8 cellular contexts compared by ENCODE assay signal in genomic region chr5:172772112-172772906, GRCh38. TPM values are rescaled to one million over a fixed set of nuclear protein-coding genes. Genes with fewer than 3 reads are reported as not detected.
DNase-seq lines count a peak whose midpoint lies in the region; ATAC-seq and TF ChIP-seq lines count a peak whose summit lies in the region.

No MANE protein-coding gene starts in this region.

- H3K36me3 ChIP-seq in KOPT-K1 (ENCODE audit: insufficient read depth, low read length) = peaks cover 25% of the 10 kb centered on the region
- peaks cover 25% of the 10 kb centered on the region for H3K36me3 ChIP-seq in parathyroid adenoma (ENCODE audit: control insufficient read depth, insufficient read depth, low read length)
- peaks cover 31 to 36% (median 35%) of the 10 kb centered on the region in 3 donors for H3K36me3 ChIP-seq in tibial artery

- H3K9me3 ChIP-seq in KOPT-K1 (ENCODE audit: insufficient read depth, low read length, poor library complexity, severe bottlenecking) = no peaks in the 10 kb centered on the region
- H3K9me3 ChIP-seq in parathyroid adenoma (ENCODE audit: control insufficient read depth, low read length) = no peaks in the 10 kb centered on the region
- no peaks in the 10 kb centered on the region for H3K9me3 ChIP-seq in tibial artery

- ATAC-seq in GM21447 (IDR thresholded peaks at IDR 0.05; ENCODE audit: unreplicated experiment) (peak; percentile 38), Right ventricle myocardium superior (ENCODE audit: poor library complexity) (peak; percentile 37)

- H2AFZ ChIP-seq in parathyroid adenoma = peak overlapping the region; percentile 90

- peak overlapping the region; percentile 75 for H3K27ac ChIP-seq in KOPT-K1 (ENCODE audit: low read depth, low read length, poor library complexity, severe bottlenecking)
- peak overlapping the region; percentile 100 for H3K27ac ChIP-seq in parathyroid adenoma
- H3K27ac ChIP-seq in tibial artery = peak overlapping the region; percentile 96 to 98

- H3K27ac Mint-ChIP-seq in activated naive CD8-positive, alpha-beta T cell = peak overlapping the region; percentile 93

- H3K79me2 ChIP-seq in parathyroid adenoma = peaks cover 21% of the 10 kb centered on the region

- peak; percentile 83 for DNase-seq in COLO668 (lab: John Stamatoyannopoulos, UW; ENCODE audit: unreplicated experiment)
- DNase-seq in SKM-1 (lab: John Stamatoyannopoulos, UW; ENCODE audit: unreplicated experiment) = peak; percentile 85
- peak; percentile 96 for DNase-seq in Right ventricle myocardium superior
- peak; percentile 97 to 99 for DNase-seq in tibial artery

- intact Hi-C loops in Right ventricle myocardium superior (cut with DNase I) (loop anchor here (2.0 to 10.0 kb wide), 2 partner anchors 132 to 160 kb away; no protein-coding TSS in a partner anchor), tibial artery (cut with DNase I; ENCODE audit: low total_unique reads) (loop anchor here (2.0 kb wide), 1 partner anchor 130 kb away; no protein-coding TSS in a partner anchor)

- peak overlapping the region; percentile 73 for H3K4me2 ChIP-seq in parathyroid adenoma (ENCODE audit: low read length)

- peak overlapping the region; percentile 89 for H3K4me3 Mint-ChIP-seq in activated naive CD8-positive, alpha-beta T cell

- H3K36me3 Mint-ChIP-seq in activated naive CD8-positive, alpha-beta T cell = peaks cover 5% of the 10 kb centered on the region

- H3K27me3 ChIP-seq in parathyroid adenoma (ENCODE audit: control insufficient read depth, insufficient read depth, low read length) (no peaks in the 10 kb centered on the region), tibial artery (no peaks in the 10 kb centered on the region)

- H3K27me3 Mint-ChIP-seq in activated naive CD8-positive, alpha-beta T cell = no peaks in the 10 kb centered on the region

- no peak overlapping the region for H3K9ac ChIP-seq in parathyroid adenoma

- peak overlapping the region; percentile 62 for H3K4me3 ChIP-seq in parathyroid adenoma (ENCODE audit: low read depth, low read length)
- H3K4me3 ChIP-seq in tibial artery = peak overlapping the region; percentile 78 to 80

- H3K4me1 Mint-ChIP-seq in activated naive CD8-positive, alpha-beta T cell (ENCODE audit: low read depth) = peaks cover 68% of the 10 kb centered on the region

- H3K9me3 Mint-ChIP-seq in activated naive CD8-positive, alpha-beta T cell (ENCODE audit: low read depth) = no peaks in the 10 kb centered on the region

- peaks cover 27% of the 10 kb centered on the region for H3K4me1 ChIP-seq in parathyroid adenoma
- peaks cover 8 to 57% (median 28%) of the 10 kb centered on the region in 4 donors for H3K4me1 ChIP-seq in tibial artery

- TF ChIP-seq CTCF in parathyroid adenoma (IDR thresholded peaks at IDR 0.05) (peak; percentile 89), tibial artery (IDR thresholded peaks at IDR 0.05) (peak; percentile 73 to 75)

RNA-seq across cellular contexts. Expression of gene DUSP1, which starts 1.3 kb away (rescaled TPM):
- total RNA-seq in Right ventricle myocardium superior = 122 TPM

Comparison
In these comparisons a context has a peak if more than half of its experiments do, and no peak if none do; other contexts are left out.
1. Peak in every context shown above with its lines: DNase-seq, ATAC-seq, H3K4me3 ChIP-seq and H3K27ac ChIP-seq.